ENCODE assay signal across 7 cellular contexts in the genomic region with DNA sequence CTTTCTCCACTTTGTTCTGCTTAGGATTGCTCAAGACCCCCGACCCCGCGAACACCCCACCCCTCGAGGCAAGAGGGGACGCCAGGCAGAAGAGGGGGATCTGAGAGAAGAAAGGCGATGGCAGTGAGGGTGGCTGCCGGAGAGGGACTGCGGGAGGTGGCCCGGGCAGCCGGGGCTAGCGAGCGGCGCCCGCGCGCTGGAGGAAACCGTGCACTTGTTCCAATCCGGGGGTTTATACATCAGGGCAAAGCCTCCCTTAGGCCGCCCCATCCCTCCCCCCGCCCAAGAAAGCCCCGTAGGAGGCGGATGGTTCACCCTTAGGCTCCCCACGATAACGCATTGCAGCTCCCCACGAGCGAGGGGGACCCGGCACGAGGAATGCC.
DNase-seq lines count a peak whose midpoint lies in the region; ATAC-seq lines count a peak whose summit lies in the region.

No MANE protein-coding gene starts in this region.

- H3K9me3 Mint-ChIP-seq in stimulated activated naive CD8-positive, alpha-beta T cell treated with anti-CD3 and anti-CD28 coated beads, Interleukin-15, amount 100 ng/mL, for 72 hours = no peaks in the 10 kb centered on the region

- H3K27me3 Mint-ChIP-seq in stimulated activated naive CD8-positive, alpha-beta T cell treated with anti-CD3 and anti-CD28 coated beads, Interleukin-15, amount 100 ng/mL, for 72 hours = peaks cover 92% of the 10 kb centered on the region

- no peak overlapping the region for H3K27ac Mint-ChIP-seq in stimulated activated naive CD8-positive, alpha-beta T cell treated with anti-CD3 and anti-CD28 coated beads, Interleukin-15, amount 100 ng/mL, for 72 hours

- ATAC-seq in stimulated activated naive CD8-positive, alpha-beta T cell treated with anti-CD3 and anti-CD28 coated beads, Interleukin-15, amount 100 ng/mL, for 72 hours = peak; percentile 58

- H3K9me3 ChIP-seq in HUES48 (ENCODE audit: control insufficient read depth, insufficient read depth, low read length) = no peaks in the 10 kb centered on the region
- H3K9me3 ChIP-seq in adipocyte (ENCODE audit: control insufficient read depth, low read length) = peaks cover 4% of the 10 kb centered on the region
- H3K9me3 ChIP-seq in iPS-18c (ENCODE audit: control insufficient read depth, insufficient read depth, low read length) = no peaks in the 10 kb centered on the region

- no peaks in the 10 kb centered on the region for H3K27me3 ChIP-seq in HUES48 (ENCODE audit: control insufficient read depth, insufficient read depth, low read length)
- peaks cover 40% of the 10 kb centered on the region for H3K27me3 ChIP-seq in adipocyte (replicated peaks; ENCODE audit: control insufficient read depth, insufficient read depth, low read length)

- H3K4me1 ChIP-seq in HUES48 (ENCODE audit: control insufficient read depth, insufficient read depth, low read length) (no peaks in the 10 kb centered on the region), adipocyte (ENCODE audit: control insufficient read depth, insufficient read depth, low read length) (no peaks in the 10 kb centered on the region)

- H3K4me3 ChIP-seq in HUES48 (ENCODE audit: low read depth, low read length) = peak overlapping the region; percentile 85
- H3K4me3 ChIP-seq in adipocyte (ENCODE audit: low read length) = peak overlapping the region; percentile 61
- peak overlapping the region; percentile 82 for H3K4me3 ChIP-seq in iPS-18c (ENCODE audit: insufficient read depth, low read depth, low read length)

- DNase-seq in adipocyte (ENCODE audit: low read depth) (peak; percentile 3), epidermal melanocyte (ENCODE audit: insufficient read length, low spot score) (no peak), hippocampal formation (lab: John Stamatoyannopoulos, UW) (no peak), AG08395 (ENCODE audit: low spot score) (no peak)
- DNase-seq in stimulated activated naive CD8-positive, alpha-beta T cell treated with anti-CD3 and anti-CD28 coated beads, Interleukin-15, amount 100 ng/mL, for 72 hours = no peak

- peaks cover 9% of the 10 kb centered on the region for H3K4me1 Mint-ChIP-seq in stimulated activated naive CD8-positive, alpha-beta T cell treated with anti-CD3 and anti-CD28 coated beads, Interleukin-15, amount 100 ng/mL, for 72 hours

- H3K9ac ChIP-seq in HUES48 (ENCODE audit: low read depth, low read length) = peak overlapping the region; percentile 33; the same call in 1 of the 2 replicates
- H3K9ac ChIP-seq in adipocyte (ENCODE audit: low read length) = no peak overlapping the region

- peak overlapping the region; percentile 45 for H3K27ac ChIP-seq in HUES48 (ENCODE audit: low read depth, low read length)

- H3K36me3 ChIP-seq in HUES48 (ENCODE audit: control insufficient read depth, insufficient read depth, low read length) (no peaks in the 10 kb centered on the region), adipocyte (ENCODE audit: control insufficient read depth, insufficient read depth, low read length, severe bottlenecking) (no peaks in the 10 kb centered on the region)

- peak overlapping the region; percentile 70 to 71 for H3K4me3 Mint-ChIP-seq in stimulated activated naive CD8-positive, alpha-beta T cell treated with anti-CD3 and anti-CD28 coated beads, Interleukin-15, amount 100 ng/mL, for 72 hours
